In genomic region chr16:53285236-53285635, GRCh38 we compare ENCODE assay signal across 19 cellular contexts.
DNase-seq lines count a peak whose midpoint lies in the region; ATAC-seq, FAIRE-seq and TF ChIP-seq lines count a peak whose summit lies in the region.
"Had no signal": no experiment of that assay in that cellular context is flagged by ENCODE, and none has a peak within 500 bp of the region (broad histone marks: within the 10 kb centered on the region; RNA-seq: fewer than 3 reads in every experiment).

No MANE protein-coding gene starts in this region.

- TF ChIP-seq RAD21 in HepG2 (CRISPR knock-in tag; IDR thresholded peaks at IDR 0.05), result no peak
- TF ChIP-seq RAD21 in K562 (CRISPR knock-in tag; conservative IDR thresholded peaks at IDR 0.05 in 1 of 2, IDR thresholded peaks at IDR 0.05 in 1 of 2), result no peak

- no peak for FAIRE-seq in HepG2 (lab: Jason Lieb, UNC)
- FAIRE-seq in K562 (lab: Jason Lieb, UNC), result no peak
- FAIRE-seq: D721Med, G401.6, GM12891 had no signal

- H3K27me3 ChIP-seq in HepG2 (ENCODE audit: control insufficient read depth in 1 of 2, insufficient read depth in 2 of 2, low read length in 2 of 2) (no peaks in the 10 kb centered on the region), right lobe of liver (no peaks in the 10 kb centered on the region), K562 (ENCODE audit: control insufficient read depth in 2 of 2, insufficient read depth in 2 of 2, low read length in 2 of 2) (no peaks in the 10 kb centered on the region)
- H3K27me3 ChIP-seq: BLaER1 treated with 17β-estradiol and CSF1 and Interleukin-3, amounts not matched to agents 10 nM and 100 nM had no signal

- BruUV-seq in HepG2 (replicated peaks; lab: Mats Ljungman, UMichigan), result no TSS peak
- no TSS peak for BruUV-seq in K562 (replicated peaks; lab: Mats Ljungman, UMichigan)

- no peaks in the 10 kb centered on the region for H3K9me1 ChIP-seq in K562 (ENCODE audit: control insufficient read depth, insufficient read depth, low read length)

- in situ Hi-C loops in HepG2 (cut with HindIII; ENCODE audit: extremely low pct_ligation_motif_present, low pct_unique_long_range_greater_than_20kb) (loop anchor here (10.0 kb wide), 1 partner anchor 230 kb away; the partner anchor contains the start of genes CHD9 and CHD9NB), K562 (cut with MboI) (no loop called here)

- DNase-seq in HepG2 (ENCODE audit: low spot score) (no peak), right lobe of liver (no peak), K562 (ENCODE audit: extremely low read depth in 1 of 4, low spot score in 3 of 4) (no peak)
- DNase-seq: AML-193; Caco-2; Calu3; CD4-positive, alpha-beta T cell; CD8-positive, alpha-beta T cell; DMS79 treated with DMSO at 0.1 percent for 48 hours; GF-D8 had no signal

- H3K4me3 ChIP-seq in HepG2 (replicated peaks in 1 of 3; ENCODE audit: insufficient read depth in 1 of 3, low read depth in 2 of 3, low read length in 3 of 3) (no peak overlapping the region), right lobe of liver (no peak overlapping the region), K562 (no peak overlapping the region)
- H3K4me3 ChIP-seq: A549; BLaER1 treated with 17β-estradiol and CSF1 and Interleukin-3, amounts not matched to agents 10 nM and 100 nM had no signal

- H3K9me3 ChIP-seq in HepG2 (ENCODE audit: low read length), result no peaks in the 10 kb centered on the region
- no peaks in the 10 kb centered on the region for H3K9me3 ChIP-seq in right lobe of liver
- no peaks in the 10 kb centered on the region for H3K9me3 ChIP-seq in K562 (replicated peaks; ENCODE audit: control insufficient read depth, insufficient read depth, low read depth, low read length)
- H3K9me3 ChIP-seq: A549; BLaER1 treated with 17β-estradiol and CSF1 and Interleukin-3, amounts not matched to agents 10 nM and 100 nM; Caco-2 had no signal

- no peaks in the 10 kb centered on the region for H4K20me1 ChIP-seq in HepG2 (ENCODE audit: insufficient read depth, low read length)
- H4K20me1 ChIP-seq in K562 (replicated peaks; ENCODE audit: control insufficient read depth, insufficient read depth, low read length), result no peaks in the 10 kb centered on the region

- H3K9ac ChIP-seq in HepG2 (ENCODE audit: insufficient read depth, low read depth, low read length), result no peak overlapping the region
- no peak overlapping the region for H3K9ac ChIP-seq in K562 (ENCODE audit: insufficient read depth in 1 of 2, low read depth in 2 of 2, low read length in 2 of 2)
- H3K9ac ChIP-seq: BLaER1 treated with 17β-estradiol and CSF1 and Interleukin-3, amounts not matched to agents 10 nM and 100 nM had no signal

- POLR2A ChIA-PET in HepG2 (lab: Yijun Ruan, JAX), result no interaction called here
- POLR2A ChIA-PET in K562 (lab: Yijun Ruan, JAX), result interaction anchor here (0.6 to 1.3 kb wide), 2 partner anchors 10 to 43 kb away, joined by 3 to 5 read pairs; no protein-coding TSS in a partner anchor

- H3K4me2 ChIP-seq in HepG2 (ENCODE audit: low read depth, low read length) (no peak overlapping the region), K562 (ENCODE audit: insufficient read depth, low read length) (no peak overlapping the region)
- H3K4me2 ChIP-seq: A549; BLaER1 treated with 17β-estradiol and CSF1 and Interleukin-3, amounts not matched to agents 10 nM and 100 nM had no signal

- TF ChIP-seq EP300 in HepG2 (IDR thresholded peaks at IDR 0.05; ENCODE audit: low read depth in 2 of 2, low read length in 2 of 2) (no peak), HepG2 (CRISPR knock-in tag; IDR thresholded peaks at IDR 0.05; ENCODE audit: borderline replicate concordance) (no peak), K562 (IDR thresholded peaks at IDR 0.05; ENCODE audit: low read length) (no peak)

- ATAC-seq in HepG2 (no peak), right lobe of liver (no peak), K562 (no peak), GM21381 (IDR thresholded peaks at IDR 0.05; ENCODE audit: unreplicated experiment) (no peak), GM18909 (IDR thresholded peaks at IDR 0.05; ENCODE audit: poor library complexity, unreplicated experiment) (no peak)
- ATAC-seq: A549; CD8-positive, alpha-beta T cell had no signal

- no peak overlapping the region for H3K27ac ChIP-seq in HepG2 (ENCODE audit: extremely low read length, insufficient read depth, low read length)
- H3K27ac ChIP-seq in right lobe of liver, result no peak overlapping the region
- no peak overlapping the region for H3K27ac ChIP-seq in K562 (ENCODE audit: extremely low read depth, low read depth, low read length)
- H3K27ac ChIP-seq: 22Rv1; A549; BLaER1 treated with 17β-estradiol and CSF1 and Interleukin-3, amounts not matched to agents 10 nM and 100 nM; C4-2B had no signal

- H3K4me1 ChIP-seq in HepG2 (ENCODE audit: insufficient read depth, low read length), result no peaks in the 10 kb centered on the region
- H3K4me1 ChIP-seq in right lobe of liver, result peaks cover 0 to 8% (median 2%) of the 10 kb centered on the region in 4 donors
- no peaks in the 10 kb centered on the region for H3K4me1 ChIP-seq in K562 (replicated peaks in 1 of 2; ENCODE audit: control insufficient read depth in 2 of 2, insufficient read depth in 2 of 2, low read length in 2 of 2)
- H3K4me1 ChIP-seq: A549, Caco-2 had no signal

- H3K79me2 ChIP-seq in HepG2 (ENCODE audit: insufficient read depth, low read length), result no peaks in the 10 kb centered on the region
- no peaks in the 10 kb centered on the region for H3K79me2 ChIP-seq in K562 (ENCODE audit: control insufficient read depth, insufficient read depth, low read length)

- H2AFZ ChIP-seq in HepG2 (ENCODE audit: low read length) (no peak overlapping the region), K562 (ENCODE audit: low read depth, low read length) (no peak overlapping the region)

- TF ChIP-seq POLR2A in HepG2 (IDR thresholded peaks at IDR 0.05; ENCODE audit: insufficient read depth in 1 of 2, low read depth in 2 of 2, low read length in 2 of 2) (no peak), right lobe of liver (IDR thresholded peaks at IDR 0.05) (no peak), K562 (conservative IDR thresholded peaks at IDR 0.05) (no peak)

- 94% methylated on average over 2 of the region's 2 CpGs for WGBS in HepG2 (ENCODE audit: low lambda C conversion rate)
- 76% methylated on average over 2 of the region's 2 CpGs for WGBS in right lobe of liver (ENCODE audit: insufficient coverage, low coverage, low lambda C conversion rate, missing lambda C conversion rate)
- 93% methylated on average over 2 of the region's 2 CpGs for WGBS in K562 (ENCODE audit: insufficient coverage, low coverage, missing lambda C conversion rate)

- H3K36me3 ChIP-seq in HepG2 (replicated peaks in 1 of 2; ENCODE audit: control insufficient read depth in 1 of 2, insufficient read depth in 2 of 2, low read length in 2 of 2) (peaks cover 15 to 52% of the 10 kb centered on the region in 2 experiments), right lobe of liver (peaks cover 0 to 56% (median 19%) of the 10 kb centered on the region in 4 donors), K562 (ENCODE audit: control insufficient read depth, insufficient read depth, low read length) (peaks cover 93% of the 10 kb centered on the region)

- TF ChIP-seq CTCF in HepG2 (CRISPR knock-in tag; IDR thresholded peaks at IDR 0.05), result no peak
- no peak for TF ChIP-seq CTCF in right lobe of liver (IDR thresholded peaks at IDR 0.05)
- TF ChIP-seq CTCF in K562 (IDR thresholded peaks at IDR 0.05 in 2 of 3, conservative IDR thresholded peaks at IDR 0.05 in 1 of 3; ENCODE audit: insufficient read depth in 2 of 3, low read depth in 1 of 3, low read length in 3 of 3), result no peak

- CTCF ChIA-PET in HepG2 (lab: Yijun Ruan, JAX; ENCODE audit: low intra/inter-chr PET ratio, low total read pairs), result no interaction called here
- CTCF ChIA-PET in K562 (lab: Yijun Ruan, JAX; ENCODE audit: low intra/inter-chr PET ratio), result no interaction called here

- intact Hi-C loops in HepG2 (cut with micrococcal nuclease; ENCODE audit: unreplicated experiment), result no loop called here
- intact Hi-C loops in right lobe of liver (cut with DNase I), result no loop called here
- intact Hi-C loops in K562 (cut with micrococcal nuclease), result loop anchor here (10.0 kb wide), 1 partner anchor 230 kb away; the partner anchor contains the start of genes CHD9 and CHD9NB

TF ChIP-seq in HepG2, 621 proteins besides CTCF, POLR2A, EP300 and RAD21:
- TF ChIP-seq CEBPB (IDR thresholded peaks at IDR 0.05; ENCODE audit: borderline replicate concordance, low read depth, low read length), result peak; percentile 52; the same call in 1 of the 2 replicates
- TF ChIP-seq ZNF878 (CRISPR knock-in tag; IDR thresholded peaks at IDR 0.05), result no peak
- TF ChIP-seq MAZ (IDR thresholded peaks at IDR 0.05; ENCODE audit: borderline replicate concordance, low read depth, low read length), result no peak
- no peak for TF ChIP-seq MAZ (CRISPR knock-in tag; IDR thresholded peaks at IDR 0.05; ENCODE audit: low read depth)
- no peak for TF ChIP-seq RNF2 (conservative IDR thresholded peaks at IDR 0.05; ENCODE audit: low read depth)
- TF ChIP-seq PRPF4 (IDR thresholded peaks at IDR 0.05; ENCODE audit: low read depth, low read length, poor library complexity, severe bottlenecking), result no peak
- no peak for TF ChIP-seq PAF1 (CRISPR knock-in tag; IDR thresholded peaks at IDR 0.05)
- TF ChIP-seq ZKSCAN8 (CRISPR knock-in tag; IDR thresholded peaks at IDR 0.05; ENCODE audit: borderline replicate concordance), result no peak
- TF ChIP-seq SRF (IDR thresholded peaks at IDR 0.05; ENCODE audit: low read depth, low read length), result no peak
- TF ChIP-seq ZNF761 (CRISPR knock-in tag; conservative IDR thresholded peaks at IDR 0.05), result no peak
TF ChIP-seq in HepG2: peak in this region for 1.

TF ChIP-seq in K562, 482 proteins besides CTCF, POLR2A, EP300 and RAD21:
- TF ChIP-seq CEBPB (tag; IDR thresholded peaks at IDR 0.05) (peak; percentile 72), HNRNPH1 (optimal IDR thresholded peaks at IDR 0.05; ENCODE audit: low read depth, low read length) (no peak), CEBPG (CRISPR knock-in tag; IDR thresholded peaks at IDR 0.05) (no peak), CEBPG (tag; conservative IDR thresholded peaks at IDR 0.05 in 1 of 2, IDR thresholded peaks at IDR 0.05 in 1 of 2) (peak in 1 of 2 experiments; percentile 66; a peak in 2 of 4 replicates)

Comparison
In these comparisons a context has a peak if more than half of its experiments do, and no peak if none do; other contexts are left out.
1. Of the 241 proteins assayed by ChIP-seq in both HepG2 and K562: peak only in HepG2: none; only in K562: none; in both: CEBPB; in neither: 239; mixed calls (peak in some experiments, not most) for 1.